Comparison of ENCODE assay signal across 7 cellular contexts in the genomic region with DNA sequence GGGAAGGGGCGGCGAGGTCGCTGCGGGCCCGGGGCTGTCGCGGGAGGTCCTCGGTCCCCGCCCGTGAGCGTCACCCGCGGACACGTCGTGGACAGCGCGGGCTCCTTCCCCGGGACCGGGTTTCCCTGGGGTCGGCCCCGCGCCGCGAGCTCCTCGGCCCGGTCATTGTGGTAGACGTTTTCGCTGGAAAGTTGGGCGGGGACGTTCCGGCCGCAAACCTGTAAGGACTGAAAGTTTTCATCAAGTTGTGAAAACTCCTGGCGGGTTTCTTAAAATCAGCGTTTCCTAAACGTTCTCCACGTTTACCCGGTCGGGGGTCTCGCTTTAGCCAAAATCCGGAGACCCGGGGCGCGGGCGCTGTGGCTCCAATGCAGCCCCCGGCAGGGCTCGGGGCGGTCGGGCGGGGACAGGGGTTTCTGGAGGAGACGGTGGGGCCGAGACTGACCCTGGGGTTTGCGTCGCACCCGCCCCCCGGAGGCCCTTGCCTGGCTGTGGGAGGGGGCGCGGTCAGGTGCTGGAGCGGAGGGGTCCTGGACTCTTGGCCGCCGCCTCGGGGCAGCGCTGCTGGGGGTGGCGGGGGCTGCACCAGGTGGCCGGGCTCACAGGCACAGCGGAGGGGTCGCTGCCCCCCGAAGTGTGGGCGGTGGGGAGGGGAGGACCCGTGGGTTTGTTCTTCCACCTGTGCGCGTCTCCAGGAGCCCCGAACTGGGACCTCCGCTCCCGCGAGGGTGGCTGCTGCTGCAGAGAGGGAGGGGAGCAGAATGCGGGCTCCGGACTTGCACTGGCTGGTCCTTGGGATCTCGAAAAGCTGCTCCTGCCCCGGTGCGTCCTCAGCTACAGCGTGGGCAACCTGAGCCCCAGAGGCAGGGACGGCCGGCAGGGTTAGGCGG. TPM values are rescaled to one million over a fixed set of nuclear protein-coding genes. Genes with fewer than 3 reads are reported as not detected.
DNase-seq lines count a peak whose midpoint lies in the region; ATAC-seq and TF ChIP-seq lines count a peak whose summit lies in the region.

No MANE protein-coding gene starts in this region.

- H3K27ac ChIP-seq in HEK293 (ENCODE audit: extremely low read depth, low read depth, low read length), result peak overlapping the region; percentile 56; the same call in 1 of the 2 replicates
- H3K27ac ChIP-seq in iPS-20b (ENCODE audit: low read length), result no peak overlapping the region
- H3K27ac ChIP-seq in spleen, result peak overlapping the region in 7 of 8 donors; percentile 67 to 89 (median 85)

- H3K4me1 Mint-ChIP-seq in activated CD8-positive, alpha-beta T cell treated with anti-CD3 and anti-CD28 coated beads, Interleukin-2, amount 10 ng/mL, durations not matched to agents 7 days and 5 days (ENCODE audit: low read depth), result peaks cover 11% of the 10 kb centered on the region

- H3K36me3 Mint-ChIP-seq in activated CD8-positive, alpha-beta T cell treated with anti-CD3 and anti-CD28 coated beads, Interleukin-2, amount 10 ng/mL, durations not matched to agents 7 days and 5 days (ENCODE audit: low read depth), result no peaks in the 10 kb centered on the region

- H3K4me3 ChIP-seq in HEK293 (ENCODE audit: low read depth, low read length), result peak overlapping the region; percentile 75
- peak overlapping the region; percentile 72; the same call in 1 of the 2 replicates for H3K4me3 ChIP-seq in iPS-20b (ENCODE audit: low read length)
- H3K4me3 ChIP-seq in spleen, result peak overlapping the region; percentile 65 to 93 (median 80)

- 20 to 46% (median 21%) methylated on average over 22 to 84 of the region's 84 CpGs for WGBS in spleen, 5 donors

- intact Hi-C loops in spleen (cut with DNase I; ENCODE audit: low total_unique reads), result no loop called here

- DNase-seq in activated CD8-positive, alpha-beta T cell treated with anti-CD3 and anti-CD28 coated beads, Interleukin-2, amount 10 ng/mL, durations not matched to agents 7 days and 5 days, result no peak
- DNase-seq in spleen, result peak; percentile 84
- DNase-seq in cerebellum (ENCODE audit: low spot score), result no peak
- no peak for DNase-seq in epidermal melanocyte (ENCODE audit: insufficient read length, low spot score)
- no peak for DNase-seq in erythroblast (lab: John Stamatoyannopoulos, UW)

- CTCF ChIA-PET in HEK293 (lab: Yijun Ruan, JAX), result no interaction called here
- CTCF ChIA-PET in activated CD8-positive, alpha-beta T cell treated with anti-CD3 and anti-CD28 coated beads, Interleukin-2, amount 10 ng/mL, durations not matched to agents 7 days and 5 days (lab: Charles Lee), result no interaction called here

- no peak for TF ChIP-seq CTCF in HEK293 (tag by site-specific recombination; IDR thresholded peaks at IDR 0.05)
- no peak for TF ChIP-seq CTCF in spleen (IDR thresholded peaks at IDR 0.05 in 8 of 11, conservative IDR thresholded peaks at IDR 0.05 in 3 of 11)

- peak overlapping the region; percentile 67; the same call in 1 of the 2 replicates for H3K9ac ChIP-seq in iPS-20b (ENCODE audit: low read depth, low read length)

- no peak overlapping the region for H3K27ac Mint-ChIP-seq in activated CD8-positive, alpha-beta T cell treated with anti-CD3 and anti-CD28 coated beads, Interleukin-2, amount 10 ng/mL, durations not matched to agents 7 days and 5 days

- peaks cover 0 to 9% of the 10 kb centered on the region in 2 experiments; a peak in 1 of 3 replicates for H3K36me3 ChIP-seq in HEK293 (ENCODE audit: control insufficient read depth in 2 of 2, insufficient read depth in 1 of 2, low read length in 2 of 2)
- peaks cover 9% of the 10 kb centered on the region for H3K36me3 ChIP-seq in iPS-20b (ENCODE audit: insufficient read depth, low read depth, low read length)
- peaks cover 0 to 9% (median 8%) of the 10 kb centered on the region in 6 donors for H3K36me3 ChIP-seq in spleen

- no peak for TF ChIP-seq POLR2A in spleen (IDR thresholded peaks at IDR 0.05)
- no peak for TF ChIP-seq POLR2A in erythroblast (IDR thresholded peaks at IDR 0.05; ENCODE audit: low read length)

- ATAC-seq in activated CD8-positive, alpha-beta T cell treated with anti-CD3 and anti-CD28 coated beads, Interleukin-2, amount 10 ng/mL, durations not matched to agents 7 days and 5 days, result no peak

- no peaks in the 10 kb centered on the region; the same call in 1 of the 2 replicates for H3K4me1 ChIP-seq in HEK293 (ENCODE audit: control insufficient read depth, insufficient read depth, low read length)
- peaks cover 12% of the 10 kb centered on the region; the same call in 1 of the 2 replicates for H3K4me1 ChIP-seq in iPS-20b (ENCODE audit: insufficient read depth, low read length)
- H3K4me1 ChIP-seq in spleen, result peaks cover 29 to 70% (median 56%) of the 10 kb centered on the region in 6 donors

- H3K4me3 Mint-ChIP-seq in activated CD8-positive, alpha-beta T cell treated with anti-CD3 and anti-CD28 coated beads, Interleukin-2, amount 10 ng/mL, durations not matched to agents 7 days and 5 days, result peak overlapping the region; percentile 62

- H3K9me3 ChIP-seq in HEK293 (ENCODE audit: control insufficient read depth, insufficient read depth, low read depth, low read length) (no peaks in the 10 kb centered on the region), iPS-20b (ENCODE audit: insufficient read depth, low read depth, low read length) (no peaks in the 10 kb centered on the region), spleen (no peaks in the 10 kb centered on the region)

- POLR2A ChIA-PET in HEK293 (lab: Yijun Ruan, JAX), result no interaction called here
- POLR2A ChIA-PET in activated CD8-positive, alpha-beta T cell treated with anti-CD3 and anti-CD28 coated beads, Interleukin-2, amount 10 ng/mL, durations not matched to agents 7 days and 5 days (lab: Charles Lee), result no interaction called here

- peaks cover 14% of the 10 kb centered on the region for H3K27me3 Mint-ChIP-seq in activated CD8-positive, alpha-beta T cell treated with anti-CD3 and anti-CD28 coated beads, Interleukin-2, amount 10 ng/mL, durations not matched to agents 7 days and 5 days (ENCODE audit: low read depth)

- H3K27me3 ChIP-seq in iPS-20b (ENCODE audit: insufficient read depth, low read length), result peaks cover 47% of the 10 kb centered on the region
- H3K27me3 ChIP-seq in spleen (replicated peaks in 1 of 7), result peaks cover 0 to 58% (median 12%) of the 10 kb centered on the region in 7 donors

- no peaks in the 10 kb centered on the region for H3K9me3 Mint-ChIP-seq in activated CD8-positive, alpha-beta T cell treated with anti-CD3 and anti-CD28 coated beads, Interleukin-2, amount 10 ng/mL, durations not matched to agents 7 days and 5 days (ENCODE audit: insufficient read depth)

TF ChIP-seq in HEK293, 187 proteins besides CTCF, POLR2A, EP300 and RAD21 (continues in another document):
- TF ChIP-seq, protein P1, sequence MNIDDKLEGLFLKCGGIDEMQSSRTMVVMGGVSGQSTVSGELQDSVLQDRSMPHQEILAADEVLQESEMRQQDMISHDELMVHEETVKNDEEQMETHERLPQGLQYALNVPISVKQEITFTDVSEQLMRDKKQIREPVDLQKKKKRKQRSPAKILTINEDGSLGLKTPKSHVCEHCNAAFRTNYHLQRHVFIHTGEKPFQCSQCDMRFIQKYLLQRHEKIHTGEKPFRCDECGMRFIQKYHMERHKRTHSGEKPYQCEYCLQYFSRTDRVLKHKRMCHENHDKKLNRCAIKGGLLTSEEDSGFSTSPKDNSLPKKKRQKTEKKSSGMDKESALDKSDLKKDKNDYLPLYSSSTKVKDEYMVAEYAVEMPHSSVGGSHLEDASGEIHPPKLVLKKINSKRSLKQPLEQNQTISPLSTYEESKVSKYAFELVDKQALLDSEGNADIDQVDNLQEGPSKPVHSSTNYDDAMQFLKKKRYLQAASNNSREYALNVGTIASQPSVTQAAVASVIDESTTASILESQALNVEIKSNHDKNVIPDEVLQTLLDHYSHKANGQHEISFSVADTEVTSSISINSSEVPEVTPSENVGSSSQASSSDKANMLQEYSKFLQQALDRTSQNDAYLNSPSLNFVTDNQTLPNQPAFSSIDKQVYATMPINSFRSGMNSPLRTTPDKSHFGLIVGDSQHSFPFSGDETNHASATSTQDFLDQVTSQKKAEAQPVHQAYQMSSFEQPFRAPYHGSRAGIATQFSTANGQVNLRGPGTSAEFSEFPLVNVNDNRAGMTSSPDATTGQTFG (tag by site-specific recombination; IDR thresholded peaks at IDR 0.05; ENCODE audit: borderline replicate concordance), result no peak
- TF ChIP-seq ZNF214 (tag by site-specific recombination; IDR thresholded peaks at IDR 0.05; ENCODE audit: borderline replicate concordance) (no peak), ZNF660 (tag by site-specific recombination; IDR thresholded peaks at IDR 0.05) (no peak), ZSCAN23 (tag by site-specific recombination; IDR thresholded peaks at IDR 0.05) (no peak), ZNF548 (tag by site-specific recombination; IDR thresholded peaks at IDR 0.05) (no peak), ZNF23 (tag by site-specific recombination; IDR thresholded peaks at IDR 0.05; ENCODE audit: borderline replicate concordance) (no peak), ZNF10 (tag by site-specific recombination; IDR thresholded peaks at IDR 0.05) (no peak), ZNF555 (tag by site-specific recombination; conservative IDR thresholded peaks at IDR 0.05) (no peak), ZNF423 (tag by site-specific recombination; IDR thresholded peaks at IDR 0.05) (no peak), ZNF221 (tag by site-specific recombination; IDR thresholded peaks at IDR 0.05; ENCODE audit: borderline replicate concordance) (no peak)

RNA-seq across cellular contexts. Expression of a gene that starts 0.8 kb away (rescaled TPM):
- total RNA-seq in activated CD8-positive, alpha-beta T cell treated with anti-CD3 and anti-CD28 coated beads, Interleukin-2, amount 10 ng/mL, durations not matched to agents 7 days and 5 days, result 10 to 100 TPM; 11.4 to 12.9 TPM
- total RNA-seq in spleen, result 10 to 100 TPM; 19.5 to 61.8 (median 38.7) TPM
- 10 to 100 TPM; 17.6 to 35.8 (median 32.3) TPM for polyA plus RNA-seq in spleen
- total RNA-seq in cerebellum, result 30.8 TPM

RNA-seq across cellular contexts. Expression of a gene that starts 31.9 kb away (rescaled TPM):
- total RNA-seq in activated CD8-positive, alpha-beta T cell treated with anti-CD3 and anti-CD28 coated beads, Interleukin-2, amount 10 ng/mL, durations not matched to agents 7 days and 5 days, result not detected
- total RNA-seq in spleen (1 to 10 TPM in 2 of 7 donors, under 1 TPM in 3, not detected in 2; 0.40 to 1.2 (median 0.94) TPM), cerebellum (2.9 TPM)
- polyA plus RNA-seq in spleen, result 1 to 10 TPM in 1 of 3 donors, under 1 TPM in 1, not detected in 1; 0.35 to 1.1 TPM

RNA-seq across cellular contexts. Expression of a gene that starts 47.5 kb away (rescaled TPM):
- not detected for total RNA-seq in activated CD8-positive, alpha-beta T cell treated with anti-CD3 and anti-CD28 coated beads, Interleukin-2, amount 10 ng/mL, durations not matched to agents 7 days and 5 days
- under 1 TPM in 3 of 7 donors, not detected in 4; 0.10 to 0.32 (median 0.27) TPM for total RNA-seq in spleen
- polyA plus RNA-seq in spleen, result under 1 TPM; 0.03 to 0.18 (median 0.09) TPM
- 0.36 TPM for total RNA-seq in cerebellum
